19 cellular contexts compared by ENCODE assay signal in genomic region chr9:138033950-138034349, GRCh38.
A peak's percentile ranks its signal among the peaks of the same experiment; 100 is the strongest.
DNase-seq lines count a peak whose midpoint lies in the region; ATAC-seq and TF ChIP-seq lines count a peak whose summit lies in the region.
"Had no signal": no experiment of that assay in that cellular context is flagged by ENCODE, and none has a peak within 500 bp of the region (broad histone marks: within the 10 kb centered on the region; RNA-seq: fewer than 3 reads in every experiment).

No MANE protein-coding gene starts in this region.

- ATAC-seq in IMR-90 (ENCODE audit: low read depth) (no peak), HG03025 (IDR thresholded peaks at IDR 0.05; ENCODE audit: low FRiP score, unreplicated experiment) (no peak)
- ATAC-seq: HCT116, HepG2 had no signal

- no peak for DNase-seq in IMR-90
- peak; percentile 12 for DNase-seq in WERI-Rb-1
- peak; percentile 90 for DNase-seq in mesendoderm
- peak; percentile 14 for DNase-seq in ureter (ENCODE audit: low spot score)
- no peak for DNase-seq in mammary epithelial cell
- no peak for DNase-seq in dorsolateral prefrontal cortex
- DNase-seq: ACHN, BE2C, Caco-2, DMS153, DMS79, GF-D8, GOT3, H7, HFFc6 had no signal

- H4K20me1 ChIP-seq in IMR-90 (ENCODE audit: insufficient read depth, low read length) (no peaks in the 10 kb centered on the region), mammary epithelial cell (ENCODE audit: insufficient read depth, low read length) (no peaks in the 10 kb centered on the region)

- no peak overlapping the region for H3K14ac ChIP-seq in IMR-90 (replicated peaks; ENCODE audit: low read depth, low read length)

- no peak overlapping the region for H3K4me2 ChIP-seq in IMR-90 (ENCODE audit: low read depth, low read length)
- no peak overlapping the region for H3K4me2 ChIP-seq in mesendoderm (ENCODE audit: low read length)
- no peak overlapping the region for H3K4me2 ChIP-seq in mammary epithelial cell (ENCODE audit: insufficient read depth, low read depth, low read length)

- TF ChIP-seq RAD21 in IMR-90 (IDR thresholded peaks at IDR 0.05; ENCODE audit: low read length), result no peak

- POLR2A ChIA-PET in IMR-90 (lab: Charles Lee; ENCODE audit: unreplicated experiment), result no interaction called here

- H2BK120ac ChIP-seq in IMR-90 (ENCODE audit: low read depth, low read length) (no peak overlapping the region), mesendoderm (ENCODE audit: low read depth, low read length) (no peak overlapping the region)

- TF ChIP-seq CTCF in IMR-90 (conservative IDR thresholded peaks at IDR 0.05; ENCODE audit: low read depth, low read length) (no peak), WERI-Rb-1 (IDR thresholded peaks at IDR 0.05; ENCODE audit: low read depth, low read length) (no peak), mammary epithelial cell (conservative IDR thresholded peaks at IDR 0.05 in 1 of 2, IDR thresholded peaks at IDR 0.05 in 1 of 2; ENCODE audit: extremely low read depth in 1 of 2, insufficient read depth in 1 of 2, low read depth in 1 of 2, low read length in 2 of 2) (no peak), dorsolateral prefrontal cortex (IDR thresholded peaks at IDR 0.05 in 54 of 56, conservative IDR thresholded peaks at IDR 0.05 in 2 of 56; ENCODE audit: low read depth in 1 of 56, partially characterized antibody in 56 of 56) (no peak)

- no peak overlapping the region for H2BK20ac ChIP-seq in IMR-90 (ENCODE audit: low read depth, low read length)

- H2BK15ac ChIP-seq in IMR-90 (ENCODE audit: low read depth, low read length) (no peak overlapping the region), mesendoderm (replicated peaks; ENCODE audit: low read depth) (no peak overlapping the region)

- TF ChIP-seq POLR2A in IMR-90 (IDR thresholded peaks at IDR 0.05; ENCODE audit: low read depth, low read length), result no peak

- H2AK9ac ChIP-seq in IMR-90 (replicated peaks; ENCODE audit: low read depth, low read length, poor library complexity), result peak overlapping the region; percentile 65

- no peaks in the 10 kb centered on the region for H3K36me3 ChIP-seq in IMR-90 (ENCODE audit: control insufficient read depth, insufficient read depth, low read length)
- no peaks in the 10 kb centered on the region for H3K36me3 ChIP-seq in WERI-Rb-1
- no peaks in the 10 kb centered on the region for H3K36me3 ChIP-seq in mesendoderm (ENCODE audit: control insufficient read depth, insufficient read depth, low read length)
- H3K36me3 ChIP-seq in mammary epithelial cell (ENCODE audit: insufficient read depth, low read length), result no peaks in the 10 kb centered on the region
- H3K36me3 ChIP-seq: BE2C had no signal

- WGBS in IMR-90 (ENCODE audit: extremely low coverage in 2 of 2, insufficient read length in 1 of 2), 2 experiments, result no CpG with 5 or more reads among the region's 4 CpGs
- no CpG with 5 or more reads among the region's 4 CpGs for WGBS in mesendoderm (ENCODE audit: extremely low coverage, insufficient coverage, low lambda C conversion rate)
- 96% methylated on average over 4 of the region's 4 CpGs for WGBS in mammary epithelial cell (ENCODE audit: low coverage, missing lambda C conversion rate)

- H3K23ac ChIP-seq in IMR-90 (ENCODE audit: low read depth, low read length) (no peak overlapping the region), mesendoderm (ENCODE audit: low read length) (no peak overlapping the region)

- H3K27ac ChIP-seq in IMR-90 (ENCODE audit: insufficient read depth, low read length) (no peak overlapping the region), WERI-Rb-1 (no peak overlapping the region), mesendoderm (ENCODE audit: low read depth, low read length) (peak overlapping the region; percentile 49), mammary epithelial cell (ENCODE audit: insufficient read depth, low read depth, low read length) (no peak overlapping the region), dorsolateral prefrontal cortex (no peak overlapping the region)
- H3K27ac ChIP-seq: C4-2B had no signal

- no peak overlapping the region for H2AFZ ChIP-seq in IMR-90 (replicated peaks; ENCODE audit: low read length, poor library complexity)
- H2AFZ ChIP-seq in mammary epithelial cell (ENCODE audit: low read depth, low read length), result no peak overlapping the region

- H3K79me1 ChIP-seq in IMR-90 (ENCODE audit: low read depth in 1 of 2, low read length in 2 of 2) (no peaks in the 10 kb centered on the region), mesendoderm (ENCODE audit: low read length) (no peaks in the 10 kb centered on the region)

- intact Hi-C loops in IMR-90 (cut with micrococcal nuclease) (no loop called here), mammary epithelial cell (cut with micrococcal nuclease) (no loop called here), dorsolateral prefrontal cortex (cut with DNase I) (no loop called here)

- H4K5ac ChIP-seq in IMR-90 (ENCODE audit: low read depth, low read length) (no peak overlapping the region), mesendoderm (ENCODE audit: low read length) (no peak overlapping the region)

- no peak overlapping the region for H2BK5ac ChIP-seq in IMR-90 (ENCODE audit: low read depth, low read length, poor library complexity, severe bottlenecking)
- no peak overlapping the region for H2BK5ac ChIP-seq in mesendoderm (ENCODE audit: low read length)

- no peaks in the 10 kb centered on the region for H3K4me1 ChIP-seq in IMR-90 (ENCODE audit: control insufficient read depth, insufficient read depth, low read length)
- no peaks in the 10 kb centered on the region for H3K4me1 ChIP-seq in mesendoderm (ENCODE audit: control insufficient read depth, low read depth, low read length)
- H3K4me1 ChIP-seq in mammary epithelial cell (ENCODE audit: insufficient read depth, low read length), result no peaks in the 10 kb centered on the region
- H3K4me1 ChIP-seq: BE2C, Caco-2 had no signal

- H3K4ac ChIP-seq in IMR-90 (ENCODE audit: low read depth, low read length) (no peak overlapping the region), mesendoderm (ENCODE audit: low read depth, low read length) (no peak overlapping the region)

- H3K79me2 ChIP-seq in mesendoderm (ENCODE audit: control insufficient read depth, insufficient read depth, low read length) (no peaks in the 10 kb centered on the region), mammary epithelial cell (ENCODE audit: insufficient read depth, low read length) (no peaks in the 10 kb centered on the region)

- H4K8ac ChIP-seq in IMR-90 (ENCODE audit: low read depth in 2 of 2, low read length in 2 of 2) (no peak overlapping the region), mesendoderm (ENCODE audit: low read depth, low read length) (no peak overlapping the region)

- no peaks in the 10 kb centered on the region for H3K9me1 ChIP-seq in IMR-90 (ENCODE audit: insufficient read depth, low read length)

- CTCF ChIA-PET in IMR-90 (lab: Yijun Ruan, JAX), result no interaction called here
- CTCF ChIA-PET in mammary epithelial cell (lab: Charles Lee; ENCODE audit: low non-redundant PET), result no interaction called here

- in situ Hi-C loops in IMR-90 (cut with MboI; ENCODE audit: low sequenced_read_pairs), result no loop called here
- in situ Hi-C loops in mammary epithelial cell (cut with MboI; ENCODE audit: low sequenced_read_pairs in 2 of 2), result no loop called here

- H3K9me3 ChIP-seq in IMR-90 (ENCODE audit: control insufficient read depth, insufficient read depth, low read length), result peaks cover 2% of the 10 kb centered on the region; the same call in 1 of the 2 replicates
- no peaks in the 10 kb centered on the region for H3K9me3 ChIP-seq in WERI-Rb-1 (ENCODE audit: severe bottlenecking)
- no peaks in the 10 kb centered on the region for H3K9me3 ChIP-seq in mammary epithelial cell (replicated peaks; ENCODE audit: insufficient read depth, low read length)
- H3K9me3 ChIP-seq: BE2C, Caco-2 had no signal

- dilution Hi-C loops in IMR-90 (cut with HindIII; ENCODE audit: low sequenced_read_pairs, unreplicated experiment), result no loop called here
- dilution Hi-C loops in mammary epithelial cell (cut with HindIII; ENCODE audit: low sequenced_read_pairs), result no loop called here

- H2AK5ac ChIP-seq in IMR-90 (ENCODE audit: low read depth, low read length), result no peak overlapping the region
- no peak overlapping the region for H2AK5ac ChIP-seq in mesendoderm (ENCODE audit: low read length)

- no peak overlapping the region for H3K56ac ChIP-seq in IMR-90 (ENCODE audit: extremely low read depth, insufficient read depth, low read length)
- no peak overlapping the region for H3K56ac ChIP-seq in mesendoderm (ENCODE audit: low read length)

- no peak overlapping the region for H3K9ac ChIP-seq in IMR-90 (ENCODE audit: low read depth, low read length)
- H3K9ac ChIP-seq in mesendoderm (ENCODE audit: low read length), result no peak overlapping the region
- H3K9ac ChIP-seq in mammary epithelial cell (ENCODE audit: insufficient read depth, low read length), result no peak overlapping the region

- no peak overlapping the region for H4K91ac ChIP-seq in IMR-90 (ENCODE audit: insufficient read depth, low read depth, low read length)

- BruUV-seq in IMR-90 (replicated peaks; lab: Mats Ljungman, UMichigan), result no TSS peak
- BruUV-seq in mammary epithelial cell (replicated peaks; lab: Mats Ljungman, UMichigan), result no TSS peak

- H3K27me3 ChIP-seq in IMR-90 (ENCODE audit: control insufficient read depth, insufficient read depth, low read length) (no peaks in the 10 kb centered on the region), WERI-Rb-1 (ENCODE audit: insufficient read depth, low read depth, severe bottlenecking) (no peaks in the 10 kb centered on the region), mesendoderm (ENCODE audit: insufficient read depth, low read length, poor library complexity) (no peaks in the 10 kb centered on the region), mammary epithelial cell (ENCODE audit: insufficient read depth, low read length) (no peaks in the 10 kb centered on the region), dorsolateral prefrontal cortex (peaks cover 0 to 4% (median 0%) of the 10 kb centered on the region in 45 donors)
- H3K27me3 ChIP-seq: BE2C had no signal

- H3K4me3 ChIP-seq in IMR-90 (ENCODE audit: insufficient read depth, low read depth, low read length) (no peak overlapping the region), WERI-Rb-1 (ENCODE audit: low read depth, low read length) (no peak overlapping the region), mesendoderm (ENCODE audit: low read length) (no peak overlapping the region), mammary epithelial cell (replicated peaks in 1 of 3; ENCODE audit: insufficient read depth in 1 of 3, low read depth in 2 of 3, low read length in 3 of 3) (no peak overlapping the region), dorsolateral prefrontal cortex (no peak overlapping the region)

- H3K18ac ChIP-seq in IMR-90 (ENCODE audit: low read depth, low read length) (no peak overlapping the region), mesendoderm (ENCODE audit: low read length) (no peak overlapping the region)

TF ChIP-seq in IMR-90, 13 proteins besides CTCF, POLR2A, EP300 and RAD21:
- TF ChIP-seq RFX5 (IDR thresholded peaks at IDR 0.05; ENCODE audit: low read depth, low read length), result no peak
- no peak for TF ChIP-seq FOS (IDR thresholded peaks at IDR 0.05; ENCODE audit: low read depth, low read length)
- no peak for TF ChIP-seq MXI1 (IDR thresholded peaks at IDR 0.05; ENCODE audit: borderline replicate concordance, low read depth, low read length)
TF ChIP-seq in IMR-90: peak in this region for 0.

Comparison
In these comparisons a context has a peak if more than half of its experiments do, and no peak if none do; other contexts are left out.
1. DNase-seq: peak in WERI-Rb-1 (single experiment), mesendoderm (single experiment) and ureter (single experiment); none in IMR-90 (single experiment), mammary epithelial cell (single experiment) and dorsolateral prefrontal cortex (0 of 10).